11 cellular contexts compared by ENCODE assay signal in the genomic region with DNA sequence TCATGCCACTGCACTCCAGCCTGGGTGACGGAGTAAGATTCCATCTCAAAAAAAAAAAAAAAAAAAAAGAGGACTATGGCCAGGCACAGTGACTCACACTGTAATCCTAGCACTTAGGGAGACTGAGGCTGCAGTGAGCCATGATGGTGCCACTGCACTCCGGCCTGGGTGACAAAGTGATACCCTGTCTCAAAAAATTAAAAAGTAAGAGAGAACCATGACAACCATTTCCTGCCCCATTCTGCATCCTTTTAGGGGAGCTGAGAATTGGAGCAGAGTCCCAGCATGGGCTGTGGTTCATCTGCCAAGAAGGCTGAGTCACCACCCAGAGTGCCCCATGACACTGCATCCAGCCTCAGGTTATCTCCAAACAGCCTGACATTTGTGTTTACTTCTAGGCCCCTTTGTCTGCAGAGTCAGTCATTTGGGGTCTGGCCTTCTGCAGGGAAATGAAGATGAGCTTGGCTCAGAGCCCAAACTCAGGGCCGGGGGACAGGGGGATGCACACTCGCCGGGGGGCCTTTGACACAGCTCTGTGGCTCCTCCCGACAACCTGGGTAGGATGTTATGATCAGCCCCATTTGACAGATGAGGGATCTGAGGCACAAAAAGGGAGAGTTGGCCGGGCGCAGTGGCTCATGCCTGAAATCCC. TPM values are rescaled to one million over a fixed set of nuclear protein-coding genes. Genes with fewer than 3 reads are reported as not detected.
DNase-seq lines count a peak whose midpoint lies in the region; ATAC-seq and TF ChIP-seq lines count a peak whose summit lies in the region.
"Had no signal": no experiment of that assay in that cellular context is flagged by ENCODE, and none has a peak within 500 bp of the region (broad histone marks: within the 10 kb centered on the region; RNA-seq: fewer than 3 reads in every experiment).

No MANE protein-coding gene starts in this region.

- H3K4me3 Mint-ChIP-seq in glutamatergic neuron (ENCODE audit: unreplicated experiment) = no peak overlapping the region

- H3K4me2 ChIP-seq in osteoblast (ENCODE audit: insufficient read depth, low read length) = no peak overlapping the region

- H3K27ac Mint-ChIP-seq in glutamatergic neuron (ENCODE audit: unreplicated experiment) = no peak overlapping the region

- H3K79me2 ChIP-seq in osteoblast (ENCODE audit: insufficient read depth, low read length) = no peaks in the 10 kb centered on the region

- H3K27me3 Mint-ChIP-seq in glutamatergic neuron (ENCODE audit: unreplicated experiment) = peaks cover 5% of the 10 kb centered on the region

- peaks cover 7% of the 10 kb centered on the region for H3K9me3 Mint-ChIP-seq in glutamatergic neuron (ENCODE audit: unreplicated experiment)

- H2AFZ ChIP-seq in osteoblast (ENCODE audit: low read length) = peak overlapping the region; percentile 3

- peak overlapping the region; percentile 27 for H3K27ac ChIP-seq in osteoblast (ENCODE audit: low read depth, low read length)
- H3K27ac ChIP-seq: C4-2B had no signal

- H3K27me3 ChIP-seq in osteoblast (ENCODE audit: insufficient read depth, low read length) = no peaks in the 10 kb centered on the region

- H3K4me3 ChIP-seq in osteoblast (ENCODE audit: insufficient read depth, low read length) = no peak overlapping the region

- no peaks in the 10 kb centered on the region for H3K9me3 ChIP-seq in osteoblast (ENCODE audit: low read depth, low read length)

- H3K4me1 ChIP-seq in osteoblast (ENCODE audit: insufficient read depth, low read length) = peaks cover 19% of the 10 kb centered on the region

- peaks cover 20% of the 10 kb centered on the region for H3K4me1 Mint-ChIP-seq in glutamatergic neuron (ENCODE audit: low read depth, unreplicated experiment)

- H3K36me3 ChIP-seq in osteoblast (ENCODE audit: insufficient read depth, low read length) = no peaks in the 10 kb centered on the region

- no peaks in the 10 kb centered on the region for H4K20me1 ChIP-seq in osteoblast (ENCODE audit: insufficient read depth, low read length)

- TF ChIP-seq CTCF in osteoblast (IDR thresholded peaks at IDR 0.05; ENCODE audit: extremely low read depth, low read depth, low read length) (no peak), glutamatergic neuron (IDR thresholded peaks at IDR 0.05; ENCODE audit: partially characterized antibody, unreplicated experiment) (no peak)

- ATAC-seq in HG03175 (IDR thresholded peaks at IDR 0.05; ENCODE audit: unreplicated experiment) = no peak

- DNase-seq in NCI-H82 (lab: John Stamatoyannopoulos, UW) (peak; percentile 19), NCI-H82 treated with DMSO at 0.1 percent for 48 hours (lab: John Stamatoyannopoulos, UW; ENCODE audit: unreplicated experiment) (no peak), RPMI7951 (ENCODE audit: low read depth) (peak; percentile 92), epidermal melanocyte (ENCODE audit: insufficient read length, low spot score) (peak; percentile 77), osteoblast (ENCODE audit: insufficient read length, low spot score, missing footprints) (peak; percentile 97), glutamatergic neuron (no peak), AML-193 (lab: John Stamatoyannopoulos, UW) (no peak)

- no peaks in the 10 kb centered on the region for H3K36me3 Mint-ChIP-seq in glutamatergic neuron (ENCODE audit: unreplicated experiment)

RNA-seq across cellular contexts. Expression of gene CSDC2, which starts 4.7 kb away (rescaled TPM):
- total RNA-seq in RPMI7951 (2014; rRNA removed; shearing (Covaris generic)) = not detected in 2 replicates
- 0.88 and 1.1 TPM in 2 replicates for total RNA-seq in osteoblast
- total RNA-seq in glutamatergic neuron (ENCODE audit: unreplicated experiment) = 4.7 TPM
- total RNA-seq: mononuclear cell; T-helper 1 cell treated with Interleukin-12 subunit alpha and Interleukin-12 subunit beta and Interleukin-4 antibody, amounts not matched to agents 30 ng/mL and 1 ng/mL, for 36 hours had no signal

RNA-seq across cellular contexts. Expression of gene POLR3H, which starts 21.3 kb away (rescaled TPM):
- total RNA-seq in RPMI7951 (2014; rRNA removed; shearing (Covaris generic)) = 11.5 and 14.0 TPM in 2 replicates
- 26.2 and 27.9 TPM in 2 replicates for total RNA-seq in osteoblast
- 24.6 TPM for total RNA-seq in glutamatergic neuron (ENCODE audit: unreplicated experiment)

RNA-seq across cellular contexts. Expression of gene PMM1, which starts 24.1 kb away (rescaled TPM):
- total RNA-seq in RPMI7951 (2014; rRNA removed; shearing (Covaris generic)) = 24.2 and 25.9 TPM in 2 replicates
- 15.6 and 18.9 TPM in 2 replicates for total RNA-seq in osteoblast
- total RNA-seq in glutamatergic neuron (ENCODE audit: unreplicated experiment) = 35.0 TPM

RNA-seq across cellular contexts. Expression of gene DESI1, which starts 55.3 kb away (rescaled TPM):
- 14.1 and 24.3 TPM in 2 replicates for total RNA-seq in RPMI7951 (2014; rRNA removed; shearing (Covaris generic))
- 16.3 and 18.3 TPM in 2 replicates for total RNA-seq in osteoblast
- total RNA-seq in glutamatergic neuron (ENCODE audit: unreplicated experiment) = 34.5 TPM

RNA-seq across cellular contexts. Expression of gene XRCC6, which starts 55.6 kb away (rescaled TPM):
- 369 and 407 TPM in 2 replicates for total RNA-seq in RPMI7951 (2014; rRNA removed; shearing (Covaris generic))
- total RNA-seq in osteoblast = 247 and 251 TPM in 2 replicates
- 155 TPM for total RNA-seq in glutamatergic neuron (ENCODE audit: unreplicated experiment)

Comparison
In these comparisons a context has a peak if more than half of its experiments do, and no peak if none do; other contexts are left out.
1. DNase-seq: peak in NCI-H82 (single experiment), RPMI7951 (single experiment), epidermal melanocyte (single experiment) and osteoblast (single experiment); none in NCI-H82 treated with DMSO at 0.1 percent for 48 hours (single experiment), glutamatergic neuron (single experiment) and AML-193 (0 of 2).